8 cellular contexts compared by ENCODE assay signal in genomic region chr7:74083928-74084721, GRCh38. TPM values are rescaled to one million over a fixed set of nuclear protein-coding genes. Genes with fewer than 3 reads are reported as not detected.
DNase-seq lines count a peak whose midpoint lies in the region; ATAC-seq, FAIRE-seq and TF ChIP-seq lines count a peak whose summit lies in the region.

No MANE protein-coding gene starts in this region.

- H3K27ac ChIP-seq in BLaER1 treated with 17β-estradiol and CSF1 and Interleukin-3, amounts not matched to agents 10 nM and 100 nM = peak overlapping the region; percentile 40 to 91 (median 85); a peak in 21 of 22 replicates
- peak overlapping the region; percentile 52 for H3K27ac ChIP-seq in PC-3 (ENCODE audit: low read length)

- ATAC-seq in HG03342 (IDR thresholded peaks at IDR 0.05; ENCODE audit: unreplicated experiment) = peak; percentile 32
- ATAC-seq in PC-3 = peak; percentile 54

- H3K4me1 ChIP-seq in BLaER1 treated with 17β-estradiol and CSF1 and Interleukin-3, amounts not matched to agents 10 nM and 100 nM = peaks cover 24 to 55% (median 44%) of the 10 kb centered on the region in 10 experiments
- H3K4me1 ChIP-seq in PC-3 (ENCODE audit: insufficient read depth, low read length) = peaks cover 17% of the 10 kb centered on the region

- peak overlapping the region; percentile 80 for H2AFZ ChIP-seq in PC-3 (ENCODE audit: low read length)

- H4K20me1 ChIP-seq in BLaER1 treated with 17β-estradiol and CSF1 and Interleukin-3, amounts not matched to agents 10 nM and 100 nM = peaks cover 0 to 12% (median 5%) of the 10 kb centered on the region in 11 experiments; a peak in 4 of 22 replicates
- H4K20me1 ChIP-seq in PC-3 (ENCODE audit: low read length) = no peaks in the 10 kb centered on the region

- POLR2A ChIA-PET in PC-3 (lab: Charles Lee; ENCODE audit: unreplicated experiment) (interaction anchor here (0.5 to 0.6 kb wide), 3 partner anchors 30 to 95 kb away, joined by 3 to 10 read pairs (median 3); no protein-coding TSS in a partner anchor), GM10248 (lab: Yijun Ruan, JAX) (interaction anchor here (0.6 kb wide), 1 partner anchor 45 kb away, joined by 4 read pairs; no protein-coding TSS in a partner anchor)

- TSS peak; percentile 29 for BruUV-seq in PC-3 (replicated peaks; lab: Mats Ljungman, UMichigan)

- H3K4me3 ChIP-seq in BLaER1 treated with 17β-estradiol and CSF1 and Interleukin-3, amounts not matched to agents 10 nM and 100 nM = peak overlapping the region; percentile 63 to 84 (median 74)
- H3K4me3 ChIP-seq in PC-3 (ENCODE audit: low read length) (peak overlapping the region; percentile 86), astrocyte of the spinal cord (ENCODE audit: low read depth, low read length) (peak overlapping the region; percentile 73)

- CTCF ChIA-PET in PC-3 (lab: Charles Lee) (interaction anchor here (0.5 to 0.6 kb wide), 2 partner anchors 17 to 25 kb away, joined by 4 read pairs; no protein-coding TSS in a partner anchor), GM10248 (lab: Yijun Ruan, JAX) (interaction anchor here (0.8 to 6.3 kb wide), 5 partner anchors 10 to 317 kb away, joined by 3 to 32 read pairs (median 4); no protein-coding TSS in a partner anchor)

- no peaks in the 10 kb centered on the region for H3K9me2 ChIP-seq in PC-3 (replicated peaks; ENCODE audit: low read length)

- FAIRE-seq in GM19239 (lab: Jason Lieb, UNC) = peak; percentile 26

- intact Hi-C loops in PC-3 (cut with micrococcal nuclease) = loop anchor here (2.0 kb wide), 1 partner anchor 91 kb away; the partner anchor contains the start of gene EIF4H

- H3F3A ChIP-seq in PC-3 (ENCODE audit: low read length, unreplicated experiment) = no peaks in the 10 kb centered on the region

- in situ Hi-C loops in astrocyte of the spinal cord (cut with HindIII; ENCODE audit: low sequenced_read_pairs) = no loop called here

- H3K27me3 ChIP-seq in BLaER1 treated with 17β-estradiol and CSF1 and Interleukin-3, amounts not matched to agents 10 nM and 100 nM = no peaks in the 10 kb centered on the region
- no peaks in the 10 kb centered on the region for H3K27me3 ChIP-seq in PC-3 (ENCODE audit: low read length)

- peak; percentile 28 for DNase-seq in GM19239 (ENCODE audit: insufficient read length, low spot score)
- DNase-seq in PC-3 = peak; percentile 31
- DNase-seq in astrocyte of the spinal cord (ENCODE audit: low read depth, low spot score) = peak; percentile 44
- peak; percentile 62 for DNase-seq in iris pigment epithelial cell (ENCODE audit: low read depth)
- DNase-seq in stimulated activated CD4-positive, alpha-beta T cell treated with anti-CD3 and anti-CD28 coated beads, Interleukin-15, amount 100 ng/mL, for 24 hours = peak; percentile 52
- no peak for DNase-seq in GM10248 (ENCODE audit: extremely low spot score)

- peak overlapping the region; percentile 77 to 90 (median 84) for H3K9ac ChIP-seq in BLaER1 treated with 17β-estradiol and CSF1 and Interleukin-3, amounts not matched to agents 10 nM and 100 nM
- peak overlapping the region; percentile 84 for H3K9ac ChIP-seq in PC-3 (ENCODE audit: low read length)

- peak overlapping the region; percentile 88 to 100 (median 98) for H3K4me2 ChIP-seq in BLaER1 treated with 17β-estradiol and CSF1 and Interleukin-3, amounts not matched to agents 10 nM and 100 nM
- H3K4me2 ChIP-seq in PC-3 (ENCODE audit: low read length) = peak overlapping the region; percentile 96

- TF ChIP-seq CTCF in PC-3 (conservative IDR thresholded peaks at IDR 0.05; ENCODE audit: low read depth, low read length) (no peak), astrocyte of the spinal cord (IDR thresholded peaks at IDR 0.05; ENCODE audit: low read depth, low read length) (no peak), GM10248 (IDR thresholded peaks at IDR 0.05; ENCODE audit: control extremely low read depth, extremely low read depth, low read depth, missing control alignments) (no peak)

- H3K9me3 ChIP-seq in BLaER1 treated with 17β-estradiol and CSF1 and Interleukin-3, amounts not matched to agents 10 nM and 100 nM (replicated peaks in 1 of 11) = no peaks in the 10 kb centered on the region
- no peaks in the 10 kb centered on the region for H3K9me3 ChIP-seq in PC-3 (ENCODE audit: low read length)

- H3K79me2 ChIP-seq in PC-3 (ENCODE audit: low read length) = peaks cover 21% of the 10 kb centered on the region

- peaks cover 23 to 37% (median 33%) of the 10 kb centered on the region in 11 experiments for H3K36me3 ChIP-seq in BLaER1 treated with 17β-estradiol and CSF1 and Interleukin-3, amounts not matched to agents 10 nM and 100 nM
- peaks cover 10% of the 10 kb centered on the region for H3K36me3 ChIP-seq in PC-3 (ENCODE audit: low read depth, low read length)

RNA-seq across cellular contexts. Expression of gene LIMK1, which starts 0.5 kb away (rescaled TPM):
- total RNA-seq in PC-3 (2014; rRNA removed) = 40.3 and 54.3 TPM in 2 replicates

RNA-seq across cellular contexts. Expression of gene ELN, which starts 56.2 kb away (rescaled TPM):
- total RNA-seq in PC-3 (2014; rRNA removed) = 0.07 TPM in 1 of 2 replicates, not detected in the other
